ENCODE assay signal across 19 cellular contexts in the genomic region with DNA sequence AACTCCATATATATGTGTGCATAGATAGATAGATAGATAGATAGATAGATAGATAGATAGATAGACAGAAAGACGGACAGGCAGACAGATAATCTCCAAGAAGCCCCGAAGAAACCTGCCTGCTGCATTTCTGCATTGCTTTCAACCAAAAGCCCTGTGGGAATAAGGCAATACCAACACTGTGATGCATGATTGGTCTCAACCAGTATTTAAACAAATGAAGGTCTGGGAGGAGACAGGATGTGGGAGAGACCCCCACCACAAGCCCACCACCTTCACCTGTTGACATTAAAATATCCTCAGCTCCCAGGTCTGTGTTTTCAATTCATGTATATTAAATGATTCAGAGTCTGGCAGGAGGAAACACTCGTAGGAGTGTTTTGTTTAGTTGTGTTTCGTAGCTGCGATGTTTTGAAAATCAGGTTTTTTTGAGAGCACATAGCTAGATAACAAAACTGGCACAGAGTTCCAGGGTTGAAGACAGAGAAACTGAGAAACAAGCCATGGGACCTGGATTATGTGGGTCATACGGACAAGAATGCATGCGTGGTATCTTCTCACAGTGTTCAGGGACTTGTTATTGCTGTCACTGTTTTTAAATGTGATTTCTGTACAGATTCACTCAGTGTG.
A peak's percentile ranks its signal among the peaks of the same experiment; 100 is the strongest.
DNase-seq lines count a peak whose midpoint lies in the region; ATAC-seq, FAIRE-seq and TF ChIP-seq lines count a peak whose summit lies in the region.
"Had no signal": no experiment of that assay in that cellular context is flagged by ENCODE, and none has a peak within 500 bp of the region (broad histone marks: within the 10 kb centered on the region; RNA-seq: fewer than 3 reads in every experiment).

No MANE protein-coding gene starts in this region.

- no peak for TF ChIP-seq CTCF in bronchial epithelial cell (IDR thresholded peaks at IDR 0.05; ENCODE audit: insufficient read depth, low read length, severe bottlenecking)

- DNase-seq in GM18507 (ENCODE audit: extremely low spot score, insufficient read length, low read depth) (no peak), bronchial epithelial cell (ENCODE audit: low read depth) (peak; percentile 33), renal cortical epithelial cell (ENCODE audit: low read depth) (peak; percentile 1), NCI-H1105 treated with DMSO at 0.1 percent for 48 hours (lab: John Stamatoyannopoulos, UW) (no peak), HuH-7 (ENCODE audit: low spot score) (no peak)
- DNase-seq: activated CD4-positive, CD25-positive, alpha-beta regulatory T cell treated with anti-CD3 and anti-CD28 coated beads, Interleukin-2, amount 50 U/mL, for 72 hours; AML-193; caudate nucleus; effector memory CD8-positive, alpha-beta T cell; foreskin melanocyte; left ventricle myocardium superior; naive thymus-derived CD8-positive, alpha-beta T cell; NCI-H2107; T-cell had no signal

- H3K4me3 ChIP-seq in bronchial epithelial cell (ENCODE audit: low read depth, low read length) = no peak overlapping the region
- H3K4me3 ChIP-seq: GM23338 had no signal

- peak; percentile 45 for FAIRE-seq in GM18507 (lab: Jason Lieb, UNC)
- no peak for FAIRE-seq in bronchial epithelial cell (lab: Jason Lieb, UNC)

- peak; percentile 55 for ATAC-seq in HG03108 (IDR thresholded peaks at IDR 0.05; ENCODE audit: unreplicated experiment)
- ATAC-seq in HG02642 (IDR thresholded peaks at IDR 0.05; ENCODE audit: poor library complexity, unreplicated experiment) = no peak
- no peak for ATAC-seq in HG02870 (IDR thresholded peaks at IDR 0.05; ENCODE audit: unreplicated experiment)
- ATAC-seq: activated naive CD4-positive, alpha-beta T cell treated with anti-CD3 and anti-CD28 coated beads, Interleukin-2, amount 50 U/mL, for 72 hours; effector memory CD8-positive, alpha-beta T cell; GM23338; left ventricle myocardium superior; naive thymus-derived CD8-positive, alpha-beta T cell; T-cell had no signal

- no peaks in the 10 kb centered on the region for H3K27me3 ChIP-seq in bronchial epithelial cell (ENCODE audit: control insufficient read depth, insufficient read depth, low read length)

- H3K36me3 ChIP-seq in bronchial epithelial cell (ENCODE audit: control insufficient read depth, insufficient read depth, low read length) = no peaks in the 10 kb centered on the region

Comparison
In these comparisons a context has a peak if more than half of its experiments do, and no peak if none do; other contexts are left out.
1. DNase-seq: peak in bronchial epithelial cell (single experiment) and renal cortical epithelial cell (single experiment); none in GM18507 (single experiment), NCI-H1105 treated with DMSO at 0.1 percent for 48 hours (single experiment) and HuH-7 (single experiment).